Comparison of ENCODE assay signal across 8 cellular contexts in genomic region chr3:15647629-15648167, GRCh38. TPM values are rescaled to one million over a fixed set of nuclear protein-coding genes. Genes with fewer than 3 reads are reported as not detected.
A peak's percentile ranks its signal among the peaks of the same experiment; 100 is the strongest.
DNase-seq lines count a peak whose midpoint lies in the region; ATAC-seq and TF ChIP-seq lines count a peak whose summit lies in the region.

No MANE protein-coding gene starts in this region.

- H3K4me2 ChIP-seq in Loucy (ENCODE audit: low read depth, low read length, poor library complexity, severe bottlenecking): peak overlapping the region; percentile 68

- intact Hi-C loops in esophagus muscularis mucosa (cut with DNase I): no loop called here
- intact Hi-C loops in Caco-2 (cut with micrococcal nuclease; ENCODE audit: unreplicated experiment): no loop called here

- no peaks in the 10 kb centered on the region for H3K79me2 ChIP-seq in Loucy (ENCODE audit: insufficient read depth, low read length)

- WGBS in esophagus muscularis mucosa: 33% methylated on average over 4 of the region's 4 CpGs

- no peak overlapping the region for H3K4me3 Mint-ChIP-seq in Caco-2 (ENCODE audit: unreplicated experiment)
- H3K4me3 Mint-ChIP-seq in endothelial cell (ENCODE audit: unreplicated experiment): no peak overlapping the region

- H3K9ac ChIP-seq in Loucy (ENCODE audit: low read depth, low read length, poor library complexity, severe bottlenecking): no peak overlapping the region
- H3K9ac ChIP-seq in skeletal muscle tissue (ENCODE audit: low read depth in 1 of 3, low read length in 3 of 3): peak overlapping the region; percentile 10 to 66 (median 40)

- TF ChIP-seq EP300 in esophagus muscularis mucosa (IDR thresholded peaks at IDR 0.05): no peak

- no peak overlapping the region for H2AFZ ChIP-seq in Loucy (ENCODE audit: low read length)

- TF ChIP-seq CTCF in Loucy (conservative IDR thresholded peaks at IDR 0.05; ENCODE audit: low read length) (no peak), esophagus muscularis mucosa (IDR thresholded peaks at IDR 0.05) (no peak), Caco-2 (IDR thresholded peaks at IDR 0.05; ENCODE audit: insufficient read depth in 1 of 2, low read depth in 1 of 2, low read length in 1 of 2, severe bottlenecking in 1 of 2, unreplicated experiment in 1 of 2) (no peak), endothelial cell (IDR thresholded peaks at IDR 0.05; ENCODE audit: unreplicated experiment) (no peak)

- CTCF ChIA-PET in Caco-2 (lab: Charles Lee): no interaction called here

- H3K27ac ChIP-seq in esophagus muscularis mucosa (replicated peaks in 1 of 4) (peak overlapping the region; percentile 76 to 87 (median 81)), skeletal muscle tissue (ENCODE audit: low read depth, low read length) (peak overlapping the region; percentile 72)

- POLR2A ChIA-PET in Caco-2 (lab: Charles Lee): no interaction called here

- H3K4me1 Mint-ChIP-seq in Caco-2 (ENCODE audit: low read depth, unreplicated experiment): peaks cover 8% of the 10 kb centered on the region
- peaks cover 6% of the 10 kb centered on the region for H3K4me1 Mint-ChIP-seq in endothelial cell (ENCODE audit: unreplicated experiment)

- H3K36me3 ChIP-seq in Loucy (ENCODE audit: insufficient read depth, low read length) (no peaks in the 10 kb centered on the region), esophagus muscularis mucosa (peaks cover 0 to 8% (median 5%) of the 10 kb centered on the region in 4 donors), skeletal muscle tissue (ENCODE audit: control insufficient read depth in 3 of 3, insufficient read depth in 3 of 3, low read length in 3 of 3) (peaks cover 0 to 5% (median 4%) of the 10 kb centered on the region in 3 donors), Caco-2 (ENCODE audit: control insufficient read depth, insufficient read depth, low read length) (no peaks in the 10 kb centered on the region)

- peak; percentile 82 for DNase-seq in GF-D8 (lab: John Stamatoyannopoulos, UW)
- peak; percentile 73 for DNase-seq in activated CD8-positive, alpha-beta memory T cell treated with anti-CD3 and anti-CD28 coated beads for 24 hours
- DNase-seq in esophagus muscularis mucosa (ENCODE audit: extremely low spot score): no peak
- DNase-seq in Caco-2: no peak
- no peak for DNase-seq in endothelial cell (ENCODE audit: low spot score)

- H3K27me3 Mint-ChIP-seq in Caco-2 (ENCODE audit: insufficient read depth, unreplicated experiment) (no peaks in the 10 kb centered on the region), endothelial cell (ENCODE audit: unreplicated experiment) (peaks cover 1% of the 10 kb centered on the region)

- H3K27ac Mint-ChIP-seq in Caco-2 (ENCODE audit: unreplicated experiment): no peak overlapping the region
- H3K27ac Mint-ChIP-seq in endothelial cell (ENCODE audit: unreplicated experiment): no peak overlapping the region

- H3K9me2 ChIP-seq in Loucy (replicated peaks; ENCODE audit: low read depth, low read length): no peaks in the 10 kb centered on the region

- peak; percentile 96 for ATAC-seq in GM21723 (IDR thresholded peaks at IDR 0.05; ENCODE audit: unreplicated experiment)

- H3K27me3 ChIP-seq in Loucy (ENCODE audit: insufficient read depth, low read length, poor library complexity, severe bottlenecking) (peaks cover 44% of the 10 kb centered on the region), esophagus muscularis mucosa (no peaks in the 10 kb centered on the region), skeletal muscle tissue (ENCODE audit: control insufficient read depth in 3 of 3, insufficient read depth in 3 of 3, low read length in 3 of 3) (no peaks in the 10 kb centered on the region), Caco-2 (replicated peaks; ENCODE audit: control insufficient read depth, insufficient read depth, low read length) (no peaks in the 10 kb centered on the region)

- TF ChIP-seq POLR2A in esophagus muscularis mucosa (IDR thresholded peaks at IDR 0.05; ENCODE audit: low read depth): no peak

- H3K9me3 Mint-ChIP-seq in Caco-2 (ENCODE audit: unreplicated experiment) (no peaks in the 10 kb centered on the region), endothelial cell (ENCODE audit: unreplicated experiment) (no peaks in the 10 kb centered on the region)

- BruUV-seq in Caco-2 (replicated peaks; lab: Mats Ljungman, UMichigan): no TSS peak

- peaks cover 9% of the 10 kb centered on the region for H4K20me1 ChIP-seq in Loucy (ENCODE audit: insufficient read depth, low read length, poor library complexity, severe bottlenecking)

- H3K4me1 ChIP-seq in Loucy (ENCODE audit: insufficient read depth, low read length, poor library complexity, severe bottlenecking): peaks cover 20% of the 10 kb centered on the region
- peaks cover 24 to 39% (median 37%) of the 10 kb centered on the region in 4 donors for H3K4me1 ChIP-seq in esophagus muscularis mucosa
- peaks cover 30 to 31% (median 31%) of the 10 kb centered on the region in 3 donors for H3K4me1 ChIP-seq in skeletal muscle tissue (ENCODE audit: control insufficient read depth in 3 of 3, insufficient read depth in 3 of 3, low read length in 3 of 3)
- no peaks in the 10 kb centered on the region for H3K4me1 ChIP-seq in Caco-2

- H3K36me3 Mint-ChIP-seq in Caco-2 (ENCODE audit: insufficient read depth, unreplicated experiment) (no peaks in the 10 kb centered on the region), endothelial cell (ENCODE audit: low read depth, unreplicated experiment) (peaks cover 5% of the 10 kb centered on the region)

- H3F3A ChIP-seq in Loucy (ENCODE audit: low read depth): peaks cover 5% of the 10 kb centered on the region; the same call in 1 of the 2 replicates

- peak overlapping the region; percentile 29 for H3K4me3 ChIP-seq in Loucy (ENCODE audit: low read length, poor library complexity, severe bottlenecking)
- no peak overlapping the region for H3K4me3 ChIP-seq in esophagus muscularis mucosa
- H3K4me3 ChIP-seq in skeletal muscle tissue (ENCODE audit: low read length in 3 of 3): peak overlapping the region in 2 of 3 donors; percentile 10 to 36
- H3K4me3 ChIP-seq in Caco-2 (ENCODE audit: low read depth, low read length): no peak overlapping the region

- H3K9me3 ChIP-seq in Loucy (ENCODE audit: insufficient read depth, low read depth, low read length) (no peaks in the 10 kb centered on the region), esophagus muscularis mucosa (no peaks in the 10 kb centered on the region), skeletal muscle tissue (ENCODE audit: control insufficient read depth in 3 of 3, low read length in 3 of 3) (no peaks in the 10 kb centered on the region), Caco-2 (no peaks in the 10 kb centered on the region)

RNA-seq across cellular contexts. Expression of gene BTD, which starts 46.2 kb away (rescaled TPM):
- total RNA-seq in esophagus muscularis mucosa (10 to 100 TPM; 38.5 to 65.2 (median 41.6) TPM), skeletal muscle tissue (23.0 TPM), Caco-2 (2022) (11.1 and 11.8 TPM in 2 replicates), endothelial cell (ENCODE audit: unreplicated experiment) (13.1 TPM)

RNA-seq across cellular contexts. Expression of gene HACL1, which starts 46.3 kb away (rescaled TPM):
- 10 to 100 TPM; 19.3 to 27.0 (median 22.0) TPM for total RNA-seq in esophagus muscularis mucosa
- total RNA-seq in skeletal muscle tissue: 16.7 TPM
- 41.9 and 48.1 TPM in 2 replicates for total RNA-seq in Caco-2 (2022)
- 17.5 TPM for total RNA-seq in endothelial cell (ENCODE audit: unreplicated experiment)

Comparison
In these comparisons a context has a peak if more than half of its experiments do, and no peak if none do; other contexts are left out.
1. DNase-seq: peak in GF-D8 (single experiment) and activated CD8-positive, alpha-beta memory T cell treated with anti-CD3 and anti-CD28 coated beads for 24 hours (single experiment); none in esophagus muscularis mucosa (single experiment), Caco-2 (0 of 2) and endothelial cell (single experiment).
2. H3K4me3 ChIP-seq: peak in Loucy (single experiment) and skeletal muscle tissue (2 of 3); none in esophagus muscularis mucosa (0 of 4) and Caco-2 (single experiment).